ENCODE assay signal across 1 cellular context in the genomic region with DNA sequence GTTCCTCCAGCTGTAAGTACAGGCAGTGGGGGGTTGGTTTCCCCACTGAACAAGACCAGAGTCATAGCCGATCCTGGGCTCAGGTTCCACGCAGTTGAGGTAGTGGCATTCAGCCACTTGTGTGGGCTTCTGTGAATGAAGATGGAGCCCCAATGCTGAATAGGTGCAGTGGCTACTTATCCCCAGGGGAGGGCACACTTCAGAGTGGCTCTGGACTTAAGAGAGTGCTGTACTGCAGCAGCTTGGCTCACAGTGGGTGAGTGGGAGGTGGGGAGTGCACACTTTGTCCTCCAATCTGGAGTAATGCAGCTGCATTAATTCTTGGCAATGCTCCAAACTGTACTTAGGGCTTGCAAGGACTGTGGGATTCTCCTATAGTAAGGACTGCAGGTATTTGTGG.
TF ChIP-seq lines count a peak whose summit lies in the region.

No MANE protein-coding gene starts in this region.

TF ChIP-seq in H1, 55 proteins besides CTCF, POLR2A, EP300 and RAD21 (continued from another document):
- TF ChIP-seq, protein P1, sequence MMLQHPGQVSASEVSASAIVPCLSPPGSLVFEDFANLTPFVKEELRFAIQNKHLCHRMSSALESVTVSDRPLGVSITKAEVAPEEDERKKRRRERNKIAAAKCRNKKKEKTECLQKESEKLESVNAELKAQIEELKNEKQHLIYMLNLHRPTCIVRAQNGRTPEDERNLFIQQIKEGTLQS (IDR thresholded peaks at IDR 0.05; ENCODE audit: insufficient read depth, low read depth, low read length) = no peak
- no peak for TF ChIP-seq TAF7 (optimal IDR thresholded peaks at IDR 0.05; ENCODE audit: borderline replicate concordance, low read depth, low read length)
- no peak for TF ChIP-seq TBP (IDR thresholded peaks at IDR 0.05; ENCODE audit: low read depth, low read length)
- TF ChIP-seq BCL11A (IDR thresholded peaks at IDR 0.05; ENCODE audit: low read depth in 2 of 2, low read length in 2 of 2) = no peak
- TF ChIP-seq GTF2F1 (IDR thresholded peaks at IDR 0.05; ENCODE audit: borderline replicate concordance, low read depth, low read length) = no peak
- TF ChIP-seq BRCA1 (IDR thresholded peaks at IDR 0.05; ENCODE audit: low read depth, low read length) = no peak
- TF ChIP-seq ASH2L (IDR thresholded peaks at IDR 0.05; ENCODE audit: low read length) = no peak
- TF ChIP-seq KDM4A (IDR thresholded peaks at IDR 0.05; ENCODE audit: low read depth, low read length, severe bottlenecking) = no peak
- no peak for TF ChIP-seq MAFK (IDR thresholded peaks at IDR 0.05; ENCODE audit: low read depth, low read length)
- TF ChIP-seq CBX5 (IDR thresholded peaks at IDR 0.05; ENCODE audit: low read depth, low read length) = no peak
- TF ChIP-seq TAF1 (IDR thresholded peaks at IDR 0.05; ENCODE audit: low read depth, low read length) = no peak
- no peak for TF ChIP-seq SIN3A (conservative IDR thresholded peaks at IDR 0.05 in 1 of 2, IDR thresholded peaks at IDR 0.05 in 1 of 2; ENCODE audit: low read depth in 1 of 2, low read length in 2 of 2)
- TF ChIP-seq POLR2AphosphoS5 (IDR thresholded peaks at IDR 0.05; ENCODE audit: low read depth, low read length) = no peak
- TF ChIP-seq RBBP5 (IDR thresholded peaks at IDR 0.05; ENCODE audit: borderline replicate concordance, low read depth, low read length) = no peak
